Comparison of ENCODE assay signal across 1 cellular context in the genomic region with DNA sequence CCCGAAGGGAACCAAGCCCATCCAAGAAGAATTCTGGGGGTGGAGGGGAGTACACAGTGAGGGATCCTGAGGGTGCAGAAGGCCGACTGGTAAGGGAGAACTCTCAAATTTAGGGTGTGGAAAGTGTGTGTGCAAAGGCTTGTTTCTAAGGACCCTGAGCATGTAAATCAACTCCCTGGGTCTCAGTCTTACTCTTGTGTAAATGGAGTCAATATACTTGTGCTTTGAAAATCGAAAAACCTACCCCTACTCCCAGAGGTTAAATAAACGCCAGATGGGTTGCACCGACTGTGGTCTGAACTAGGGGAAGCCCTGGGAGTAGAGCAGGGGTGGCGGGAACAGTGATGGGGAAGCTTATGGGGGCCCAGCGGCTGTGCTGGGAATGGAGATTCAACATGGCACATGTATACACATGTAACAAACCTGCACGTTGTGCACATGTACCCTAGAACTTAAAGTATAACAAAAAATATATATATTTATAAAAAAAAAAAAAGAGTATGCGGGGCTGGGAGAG.
TF ChIP-seq lines count a peak whose summit lies in the region.

No MANE protein-coding gene starts in this region.

TF ChIP-seq in H1, 55 proteins besides CTCF, POLR2A, EP300 and RAD21:
- no peak for TF ChIP-seq EZH2 (IDR thresholded peaks at IDR 0.05; ENCODE audit: low read depth, low read length, severe bottlenecking)
- TF ChIP-seq PHF8 (conservative IDR thresholded peaks at IDR 0.05; ENCODE audit: low read depth, low read length) = no peak
- no peak for TF ChIP-seq BACH1 (IDR thresholded peaks at IDR 0.05; ENCODE audit: low read length)
- TF ChIP-seq KDM5A (IDR thresholded peaks at IDR 0.05; ENCODE audit: low read length) = no peak
- no peak for TF ChIP-seq MAFK (IDR thresholded peaks at IDR 0.05; ENCODE audit: low read depth, low read length)
- no peak for TF ChIP-seq SRF (IDR thresholded peaks at IDR 0.05; ENCODE audit: low read depth, low read length)
- TF ChIP-seq, protein P1, sequence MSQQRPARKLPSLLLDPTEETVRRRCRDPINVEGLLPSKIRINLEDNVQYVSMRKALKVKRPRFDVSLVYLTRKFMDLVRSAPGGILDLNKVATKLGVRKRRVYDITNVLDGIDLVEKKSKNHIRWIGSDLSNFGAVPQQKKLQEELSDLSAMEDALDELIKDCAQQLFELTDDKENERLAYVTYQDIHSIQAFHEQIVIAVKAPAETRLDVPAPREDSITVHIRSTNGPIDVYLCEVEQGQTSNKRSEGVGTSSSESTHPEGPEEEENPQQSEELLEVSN (IDR thresholded peaks at IDR 0.05) = no peak
- TF ChIP-seq, protein P2, sequence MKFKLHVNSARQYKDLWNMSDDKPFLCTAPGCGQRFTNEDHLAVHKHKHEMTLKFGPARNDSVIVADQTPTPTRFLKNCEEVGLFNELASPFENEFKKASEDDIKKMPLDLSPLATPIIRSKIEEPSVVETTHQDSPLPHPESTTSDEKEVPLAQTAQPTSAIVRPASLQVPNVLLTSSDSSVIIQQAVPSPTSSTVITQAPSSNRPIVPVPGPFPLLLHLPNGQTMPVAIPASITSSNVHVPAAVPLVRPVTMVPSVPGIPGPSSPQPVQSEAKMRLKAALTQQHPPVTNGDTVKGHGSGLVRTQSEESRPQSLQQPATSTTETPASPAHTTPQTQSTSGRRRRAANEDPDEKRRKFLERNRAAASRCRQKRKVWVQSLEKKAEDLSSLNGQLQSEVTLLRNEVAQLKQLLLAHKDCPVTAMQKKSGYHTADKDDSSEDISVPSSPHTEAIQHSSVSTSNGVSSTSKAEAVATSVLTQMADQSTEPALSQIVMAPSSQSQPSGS (IDR thresholded peaks at IDR 0.05; ENCODE audit: low read length) = no peak
- TF ChIP-seq, protein P3, sequence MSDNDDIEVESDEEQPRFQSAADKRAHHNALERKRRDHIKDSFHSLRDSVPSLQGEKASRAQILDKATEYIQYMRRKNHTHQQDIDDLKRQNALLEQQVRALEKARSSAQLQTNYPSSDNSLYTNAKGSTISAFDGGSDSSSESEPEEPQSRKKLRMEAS (IDR thresholded peaks at IDR 0.05) = no peak
- TF ChIP-seq BRCA1 (IDR thresholded peaks at IDR 0.05; ENCODE audit: low read depth, low read length) = no peak
- TF ChIP-seq JUND (IDR thresholded peaks at IDR 0.05; ENCODE audit: low read length) = no peak
- TF ChIP-seq TAF1 (IDR thresholded peaks at IDR 0.05; ENCODE audit: low read depth, low read length) = no peak
- TF ChIP-seq SIX5 (IDR thresholded peaks at IDR 0.05; ENCODE audit: low read depth, low read length) = no peak
- TF ChIP-seq CHD1 (IDR thresholded peaks at IDR 0.05; ENCODE audit: low read depth, low read length) = no peak
- TF ChIP-seq SIRT6 (IDR thresholded peaks at IDR 0.05; ENCODE audit: low read length) = no peak
- TF ChIP-seq SIN3A (conservative IDR thresholded peaks at IDR 0.05 in 1 of 2, IDR thresholded peaks at IDR 0.05 in 1 of 2; ENCODE audit: low read depth in 1 of 2, low read length in 2 of 2) = no peak
- no peak for TF ChIP-seq HDAC6 (IDR thresholded peaks at IDR 0.05; ENCODE audit: low read depth, low read length)
- no peak for TF ChIP-seq JUN (IDR thresholded peaks at IDR 0.05; ENCODE audit: low read depth, low read length)
- TF ChIP-seq YY1 (IDR thresholded peaks at IDR 0.05; ENCODE audit: low read depth, low read length) = no peak
TF ChIP-seq in H1: peak in this region for 0.
